22 cellular contexts compared by ENCODE assay signal in the genomic region with DNA sequence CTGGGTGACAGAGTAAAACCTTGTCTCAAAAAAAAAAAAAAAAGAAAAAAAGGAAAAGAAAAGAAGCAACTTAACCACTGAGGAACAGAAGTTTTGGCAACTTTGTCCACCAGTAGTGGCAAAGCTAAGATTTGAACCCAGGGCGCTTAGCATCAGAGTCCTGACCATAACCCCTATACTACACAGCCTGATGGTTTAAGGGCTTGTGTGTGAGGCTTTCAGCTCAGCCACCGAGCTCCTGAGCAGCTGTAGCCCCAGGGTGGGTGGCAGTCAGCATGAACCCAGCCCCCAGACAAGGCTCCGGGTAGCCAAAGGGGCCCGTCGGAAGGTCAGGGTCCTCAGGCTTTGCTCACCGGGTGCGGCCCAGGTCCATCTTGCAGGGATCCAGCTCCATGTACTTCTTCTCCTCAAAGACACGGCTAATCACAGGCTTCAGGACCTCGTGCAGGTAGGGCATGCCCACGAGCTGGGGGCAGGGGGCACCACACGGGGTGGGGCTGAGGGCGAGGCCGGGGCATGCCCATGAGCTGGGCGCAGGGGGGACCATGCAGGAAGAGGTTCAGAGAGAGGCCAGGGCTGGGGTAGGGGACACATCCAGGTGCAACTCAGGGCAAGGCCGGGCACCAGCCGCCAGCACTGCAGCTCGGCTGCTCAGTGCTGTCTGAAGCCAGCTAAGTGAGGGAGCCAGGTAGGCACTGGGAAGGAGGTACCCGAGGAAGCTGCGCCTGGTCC. TPM values are rescaled to one million over a fixed set of nuclear protein-coding genes. Genes with fewer than 3 reads are reported as not detected.
"Had no signal": no experiment of that assay in that cellular context is flagged by ENCODE, and none has a peak within 500 bp of the region (broad histone marks: within the 10 kb centered on the region; RNA-seq: fewer than 3 reads in every experiment).

No MANE protein-coding gene starts in this region.

- DNase-seq: activated CD4-positive, alpha-beta T cell treated with anti-CD3 and anti-CD28 coated beads for 48 hours; activated CD4-positive, alpha-beta T cell treated with anti-CD3 and anti-CD28 coated beads, Interleukin-2, amount 50 U/mL, for 48 hours; activated CD4-positive, CD25-positive, alpha-beta regulatory T cell treated with anti-CD3 and anti-CD28 coated beads, Interleukin-2, amount 50 U/mL, for 72 hours; activated CD8-positive, alpha-beta memory T cell treated with anti-CD3 and anti-CD28 coated beads, Interleukin-2, amount 10 ng/mL, durations not matched to agents 7 days and 5 days; activated effector memory CD4-positive, alpha-beta T cell treated with anti-CD3 and anti-CD28 coated beads, Interleukin-2, amount 50 U/mL, for 16 hours; activated naive CD4-positive, alpha-beta T cell treated with Interleukin-2 at 50 U/mL for 16 hours; activated T-cell treated with anti-CD3 and anti-CD28 coated beads, Interleukin-2, amount 50 U/mL, for 4 hours; amygdala; NCI-H1048; NCI-H1930; NCI-H2171; NCI-H226; NCI-H510A; NCI-H69; NK-92 treated with Interleukin-12 subunit alpha and Interleukin-12 subunit beta, amount 100 ng/mL, for 24 hours; SHP77 treated with DMSO at 0.1 percent for 48 hours had no signal

- FAIRE-seq: astrocyte, RCC 7860 had no signal

- ATAC-seq: activated CD8-positive, alpha-beta memory T cell treated with anti-CD3 and anti-CD28 coated beads, Interleukin-2, amount 10 ng/mL, durations not matched to agents 7 days and 5 days; activated T-cell treated with anti-CD3 and anti-CD28 coated beads, Interleukin-2, amount 50 U/mL, for 4 hours; WTC11 had no signal

RNA-seq across cellular contexts. Expression of a gene that starts 20.9 kb away (rescaled TPM):
- total RNA-seq: activated CD8-positive, alpha-beta memory T cell treated with anti-CD3 and anti-CD28 coated beads, Interleukin-2, amount 10 ng/mL, durations not matched to agents 7 days and 5 days; LHCN-M2; M059J had no signal

RNA-seq across cellular contexts. Expression of a gene that starts 34.9 kb away (rescaled TPM):
- total RNA-seq: activated CD8-positive, alpha-beta memory T cell treated with anti-CD3 and anti-CD28 coated beads, Interleukin-2, amount 10 ng/mL, durations not matched to agents 7 days and 5 days; astrocyte; LHCN-M2; M059J; SK-MEL-5 had no signal

RNA-seq across cellular contexts. Expression of a gene that starts 58.1 kb away (rescaled TPM):
- total RNA-seq: M059J had no signal
